Comparison of ENCODE assay signal across 21 cellular contexts in the genomic region with DNA sequence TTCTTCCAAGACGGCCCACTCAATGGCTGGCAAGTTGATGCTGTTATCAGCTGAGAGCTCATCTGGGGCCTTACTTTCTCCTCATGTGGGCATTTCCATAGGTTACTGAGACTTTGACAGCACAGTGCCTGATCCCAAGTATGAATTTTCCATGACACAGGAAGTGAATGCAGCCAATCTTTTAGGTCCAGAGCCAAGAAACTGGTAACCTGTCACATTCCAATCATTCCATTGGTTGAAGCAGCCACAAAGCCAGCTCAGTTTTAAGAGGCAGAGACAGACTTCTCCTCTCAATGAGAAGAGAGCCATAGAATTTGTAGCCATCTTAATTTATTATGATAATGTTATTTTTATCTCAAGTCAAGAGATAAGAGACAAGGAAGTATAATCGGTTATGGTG.
"Had no signal": no experiment of that assay in that cellular context is flagged by ENCODE, and none has a peak within 500 bp of the region (broad histone marks: within the 10 kb centered on the region; RNA-seq: fewer than 3 reads in every experiment).

No MANE protein-coding gene starts in this region.

- H3K27ac ChIP-seq: epithelial cell of prostate, gastrocnemius medialis, ovary, testis, VCaP had no signal

- ATAC-seq: activated CD4-positive, alpha-beta T cell treated with anti-CD3 and anti-CD28 coated beads for 36 hours; activated T-cell treated with anti-CD3 and anti-CD28 coated beads, Interleukin-2, amount 50 U/mL, for 72 hours; gastrocnemius medialis; left lobe of liver had no signal

- H3K27ac Mint-ChIP-seq: activated CD4-positive, alpha-beta memory T cell treated with anti-CD3 and anti-CD28 coated beads, Interleukin-2, amount 10 ng/mL, durations not matched to agents 7 days and 5 days; activated CD4-positive, alpha-beta T cell treated with anti-CD3 and anti-CD28 coated beads for 36 hours; activated T-cell treated with anti-CD3 and anti-CD28 coated beads, Interleukin-2, amount 50 U/mL, for 72 hours; immature natural killer cell; nephron progenitor cell; stimulated activated naive CD8-positive, alpha-beta T cell treated with anti-CD3 and anti-CD28 coated beads, Interleukin-15, Interleukin-2, amounts not matched to agents 100 ng/mL and 50 ng/mL, for 24 hours had no signal

- DNase-seq: activated CD4-positive, alpha-beta memory T cell treated with anti-CD3 and anti-CD28 coated beads, Interleukin-2, amount 10 ng/mL, durations not matched to agents 7 days and 5 days; activated CD4-positive, alpha-beta T cell treated with anti-CD3 and anti-CD28 coated beads for 36 hours; activated CD8-positive, alpha-beta memory T cell treated with anti-CD3 and anti-CD28 coated beads, Interleukin-2, amount 50 U/mL, for 4 hours; activated gamma-delta T cell treated with Interleukin-2 at 50 U/mL for 16 hours; activated T-cell treated with anti-CD3 and anti-CD28 coated beads, Interleukin-2, amount 50 U/mL, for 72 hours; aorta; central memory CD4-positive, alpha-beta T cell; cortex of kidney; effector CD8-positive, alpha-beta T cell; gastrocnemius medialis; immature natural killer cell; mammary epithelial cell; nephron progenitor cell; ovary; stimulated activated CD4-positive, alpha-beta T cell treated with anti-CD3 and anti-CD28 coated beads, Interleukin-4, amount 100 ng/mL, for 24 hours; T1000; testis had no signal

- H3K4me3 Mint-ChIP-seq: activated CD4-positive, alpha-beta memory T cell treated with anti-CD3 and anti-CD28 coated beads, Interleukin-2, amount 10 ng/mL, durations not matched to agents 7 days and 5 days; activated CD4-positive, alpha-beta T cell treated with anti-CD3 and anti-CD28 coated beads for 36 hours; activated T-cell treated with anti-CD3 and anti-CD28 coated beads, Interleukin-2, amount 50 U/mL, for 72 hours; immature natural killer cell; nephron progenitor cell; stimulated activated naive CD8-positive, alpha-beta T cell treated with anti-CD3 and anti-CD28 coated beads, Interleukin-15, Interleukin-2, amounts not matched to agents 100 ng/mL and 50 ng/mL, for 24 hours had no signal

- H3K27me3 ChIP-seq: gastrocnemius medialis, ovary, testis had no signal

- H3K36me3 Mint-ChIP-seq: immature natural killer cell had no signal

- H3K4me1 Mint-ChIP-seq: activated CD4-positive, alpha-beta memory T cell treated with anti-CD3 and anti-CD28 coated beads, Interleukin-2, amount 10 ng/mL, durations not matched to agents 7 days and 5 days; activated CD4-positive, alpha-beta T cell treated with anti-CD3 and anti-CD28 coated beads for 36 hours; immature natural killer cell; nephron progenitor cell had no signal

- H3K9me3 ChIP-seq: gastrocnemius medialis, ovary, testis had no signal

- H3K9me3 Mint-ChIP-seq: nephron progenitor cell had no signal

- H3K4me1 ChIP-seq: gastrocnemius medialis, testis had no signal

- H3K4me3 ChIP-seq: gastrocnemius medialis, ovary, testis had no signal

- H3K36me3 ChIP-seq: gastrocnemius medialis, ovary had no signal

- H3K27me3 Mint-ChIP-seq: activated CD4-positive, alpha-beta memory T cell treated with anti-CD3 and anti-CD28 coated beads, Interleukin-2, amount 10 ng/mL, durations not matched to agents 7 days and 5 days; activated CD4-positive, alpha-beta T cell treated with anti-CD3 and anti-CD28 coated beads for 36 hours; stimulated activated naive CD8-positive, alpha-beta T cell treated with anti-CD3 and anti-CD28 coated beads, Interleukin-15, Interleukin-2, amounts not matched to agents 100 ng/mL and 50 ng/mL, for 24 hours had no signal
